Comparison of ENCODE assay signal across 8 cellular contexts in genomic region chr3:181726351-181727121, GRCh38. TPM values are rescaled to one million over a fixed set of nuclear protein-coding genes. Genes with fewer than 3 reads are reported as not detected.
DNase-seq lines count a peak whose midpoint lies in the region; ATAC-seq lines count a peak whose summit lies in the region.

No MANE protein-coding gene starts in this region.

- H3K36me3 ChIP-seq in ES-I3 (ENCODE audit: insufficient read depth, low read length) (no peaks in the 10 kb centered on the region), esophagus (ENCODE audit: control insufficient read depth in 2 of 2, insufficient read depth in 2 of 2, low read length in 1 of 2) (no peaks in the 10 kb centered on the region), trophoblast cell (ENCODE audit: control insufficient read depth in 1 of 2, insufficient read depth in 2 of 2, low read length in 2 of 2) (no peaks in the 10 kb centered on the region)

- H2BK12ac ChIP-seq in trophoblast cell (ENCODE audit: low read length), result no peak overlapping the region

- H3K27ac ChIP-seq in esophagus (ENCODE audit: low read depth in 2 of 2, low read length in 1 of 2), result peak overlapping the region in 1 of 2 donors; percentile 74
- no peak overlapping the region for H3K27ac ChIP-seq in trophoblast cell (ENCODE audit: low read depth, low read length)

- no peak overlapping the region for H2BK120ac ChIP-seq in trophoblast cell (ENCODE audit: insufficient read depth, low read length, poor library complexity)

- H3K4me1 ChIP-seq in ES-I3 (ENCODE audit: insufficient read depth, low read length), result peaks cover 56% of the 10 kb centered on the region
- H3K4me1 ChIP-seq in esophagus (ENCODE audit: control insufficient read depth in 2 of 2, insufficient read depth in 2 of 2, low read length in 1 of 2), result peaks cover 2 to 5% of the 10 kb centered on the region in 2 donors
- peaks cover 0 to 7% of the 10 kb centered on the region in 2 experiments for H3K4me1 ChIP-seq in trophoblast cell (ENCODE audit: control insufficient read depth in 1 of 2, insufficient read depth in 2 of 2, low read length in 2 of 2)

- ATAC-seq in HG03139 (IDR thresholded peaks at IDR 0.05; ENCODE audit: unreplicated experiment) (no peak), HG02763 (IDR thresholded peaks at IDR 0.05; ENCODE audit: unreplicated experiment) (no peak), GM21367 (IDR thresholded peaks at IDR 0.05; ENCODE audit: unreplicated experiment) (no peak)

- no peak overlapping the region for H3K23ac ChIP-seq in trophoblast cell (ENCODE audit: low read length)

- H2BK5ac ChIP-seq in trophoblast cell (ENCODE audit: low read depth, low read length, poor library complexity), result no peak overlapping the region

- 12 to 13% methylated on average over 46 to 47 of the region's 47 CpGs for WGBS in esophagus, 2 donors
- WGBS in trophoblast cell (ENCODE audit: extremely low coverage, insufficient coverage, insufficient read length), result no CpG with 5 or more reads among the region's 47 CpGs

- H2AFZ ChIP-seq in trophoblast cell (ENCODE audit: insufficient read depth, low read length, poor library complexity), result no peak overlapping the region

- H3K18ac ChIP-seq in trophoblast cell (ENCODE audit: low read length), result no peak overlapping the region

- peak overlapping the region; percentile 50 to 82 for H3K4me3 ChIP-seq in esophagus (ENCODE audit: low read depth in 1 of 2, low read length in 2 of 2)
- no peak overlapping the region for H3K4me3 ChIP-seq in trophoblast cell (ENCODE audit: low read depth, low read length)

- no peak overlapping the region for H4K91ac ChIP-seq in trophoblast cell (ENCODE audit: low read depth, low read length)

- H3K4me2 ChIP-seq in trophoblast cell (ENCODE audit: low read length), result peak overlapping the region; percentile 43

- H3K4ac ChIP-seq in trophoblast cell (ENCODE audit: low read depth, low read length), result no peak overlapping the region

- no peak overlapping the region for H4K12ac ChIP-seq in trophoblast cell (ENCODE audit: low read depth, low read length)

- no peaks in the 10 kb centered on the region for H3K9me3 ChIP-seq in ES-I3 (ENCODE audit: control insufficient read depth, insufficient read depth, low read length)
- H3K9me3 ChIP-seq in esophagus (ENCODE audit: control insufficient read depth in 2 of 2, insufficient read depth in 1 of 2, low read depth in 1 of 2, low read length in 1 of 2), result no peaks in the 10 kb centered on the region
- H3K9me3 ChIP-seq in trophoblast cell (ENCODE audit: insufficient read depth, low read depth, low read length), result peaks cover 6% of the 10 kb centered on the region

- H4K8ac ChIP-seq in trophoblast cell (ENCODE audit: low read depth, low read length), result no peak overlapping the region

- H3K27me3 ChIP-seq in esophagus (ENCODE audit: control insufficient read depth in 1 of 2, insufficient read depth in 2 of 2, low read length in 2 of 2) (peaks cover 0 to 2% of the 10 kb centered on the region in 2 donors), trophoblast cell (ENCODE audit: insufficient read depth, low read length) (peaks cover 50% of the 10 kb centered on the region)

- no peaks in the 10 kb centered on the region for H3K79me1 ChIP-seq in trophoblast cell (ENCODE audit: low read length)

- DNase-seq in NCI-H774 (lab: John Stamatoyannopoulos, UW), result peak; percentile 96
- no peak for DNase-seq in trophoblast cell
- DNase-seq in SHP77 treated with DMSO at 0.1 percent for 48 hours (lab: John Stamatoyannopoulos, UW), result no peak

- H3K79me2 ChIP-seq in trophoblast cell (ENCODE audit: control insufficient read depth, insufficient read depth, low read length, poor library complexity), result no peaks in the 10 kb centered on the region

- H3K14ac ChIP-seq in trophoblast cell (ENCODE audit: low read length), result no peak overlapping the region

- H3K9ac ChIP-seq in ES-I3 (ENCODE audit: low read depth, low read length) (peak overlapping the region; percentile 66), trophoblast cell (ENCODE audit: low read length) (no peak overlapping the region)

- no peak overlapping the region for H2AK5ac ChIP-seq in trophoblast cell (ENCODE audit: low read length)

RNA-seq across cellular contexts. Expression of gene SOX2, which starts 14.8 kb away (rescaled TPM):
- polyA plus RNA-seq in esophagus, result 10 to 100 TPM; 23.6 to 31.6 TPM
- polyA plus RNA-seq in trophoblast cell (2013), result 0.25 and 0.30 TPM in 2 replicates
